1 cellular context compared by ENCODE assay signal in the genomic region with DNA sequence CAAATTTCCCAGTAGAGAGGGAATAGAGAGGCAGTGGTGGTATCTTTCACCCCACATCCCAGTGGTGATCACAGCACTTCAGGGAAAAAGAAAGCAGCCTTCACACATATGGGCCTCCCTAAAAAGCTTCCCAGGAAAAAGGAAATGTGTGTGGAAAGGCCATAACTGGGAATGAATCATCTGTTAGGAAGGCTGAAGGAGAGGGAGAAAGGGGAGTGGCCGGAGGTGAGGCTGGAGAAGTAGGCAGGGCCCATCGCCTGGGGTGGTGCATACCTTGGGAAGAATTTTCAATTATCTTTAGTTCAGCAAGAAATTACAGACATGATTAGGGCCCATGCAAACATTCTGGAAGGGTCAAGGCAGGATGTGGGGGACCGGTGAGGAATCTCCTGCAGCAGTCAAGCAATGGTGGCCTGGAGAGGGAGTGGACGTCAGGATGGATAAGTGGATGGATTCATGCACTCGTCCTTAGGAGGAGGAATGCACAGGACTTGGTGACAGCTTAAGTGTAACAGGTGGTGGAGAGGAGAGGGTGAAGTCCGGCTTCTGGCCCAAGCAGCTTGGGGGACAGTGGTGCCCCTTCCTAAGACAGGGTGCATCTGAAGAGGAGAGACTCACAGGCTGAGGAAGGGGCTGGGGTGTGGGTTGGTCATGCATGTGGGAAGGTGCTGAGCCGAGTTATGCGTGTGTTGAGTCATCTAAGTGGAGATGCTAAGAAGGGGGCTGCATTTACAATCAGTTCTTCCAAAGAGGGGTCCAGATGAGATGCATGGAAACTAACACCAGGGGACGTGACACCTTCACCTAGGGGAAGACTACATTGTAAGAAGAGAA.
TF ChIP-seq lines count a peak whose summit lies in the region.

No MANE protein-coding gene starts in this region.

TF ChIP-seq in A549, 52 proteins besides CTCF, POLR2A, EP300 and RAD21 (continued from another document):
- TF ChIP-seq FOSL2 (IDR thresholded peaks at IDR 0.05) (no peak), FOSL2 (CRISPR knock-in tag; IDR thresholded peaks at IDR 0.05) (peak; percentile 40; the same call in 1 of the 2 replicates), MAX (IDR thresholded peaks at IDR 0.05) (peak; percentile 26; the same call in 1 of the 2 replicates), JUN (IDR thresholded peaks at IDR 0.05) (0 out of 5 replicates have a peak, but pooled peaks of 1 of the 2 experiments have one; percentile 26), NFE2L2 (conservative IDR thresholded peaks at IDR 0.05; ENCODE audit: low read length) (no peak), BHLHE40 (IDR thresholded peaks at IDR 0.05; ENCODE audit: low read depth, low read length) (no peak)
